ENCODE assay signal across 20 cellular contexts in the genomic region with DNA sequence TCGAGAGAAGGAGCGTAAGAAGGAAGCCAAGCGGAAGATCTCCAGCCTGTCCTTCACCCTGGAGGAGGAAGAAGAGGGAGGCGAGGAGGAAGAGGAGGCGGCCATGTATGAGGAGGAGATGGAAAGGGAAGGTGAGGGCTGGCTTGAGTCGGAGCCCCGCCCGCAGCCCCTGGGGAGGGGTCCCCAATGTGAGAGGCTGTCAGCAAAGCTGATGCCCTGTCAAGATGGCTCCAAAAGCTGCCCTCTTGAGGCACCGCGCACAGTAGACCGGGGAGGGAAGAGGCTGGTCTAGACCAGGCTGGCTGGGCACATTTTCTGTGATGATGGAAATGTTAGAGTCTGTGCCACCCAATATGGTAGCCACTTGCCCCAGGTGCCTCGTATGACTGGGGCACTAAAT. TPM values are rescaled to one million over a fixed set of nuclear protein-coding genes. Genes with fewer than 3 reads are reported as not detected.
A peak's percentile ranks its signal among the peaks of the same experiment; 100 is the strongest.
DNase-seq lines count a peak whose midpoint lies in the region; ATAC-seq and TF ChIP-seq lines count a peak whose summit lies in the region.
"Had no signal": no experiment of that assay in that cellular context is flagged by ENCODE, and none has a peak within 500 bp of the region (broad histone marks: within the 10 kb centered on the region; RNA-seq: fewer than 3 reads in every experiment).

No MANE protein-coding gene starts in this region.

- no peak for TF ChIP-seq POLR2A in esophagus muscularis mucosa (IDR thresholded peaks at IDR 0.05; ENCODE audit: low read depth)

- no peak for TF ChIP-seq EP300 in esophagus muscularis mucosa (IDR thresholded peaks at IDR 0.05)

- 86% methylated on average over 12 of the region's 12 CpGs for WGBS in esophagus muscularis mucosa

- no peak overlapping the region for H3K4me3 ChIP-seq in esophagus muscularis mucosa
- H3K4me3 ChIP-seq: A549, GM12878 had no signal

- H3K9me3 Mint-ChIP-seq in activated T-cell treated with anti-CD3 and anti-CD28 coated beads, Interleukin-2, amount 50 U/mL, for 4 hours = no peaks in the 10 kb centered on the region
- no peaks in the 10 kb centered on the region for H3K9me3 Mint-ChIP-seq in activated T-helper 1 cell treated with anti-CD3 and anti-CD28 coated beads, Interleukin-12 subunit alpha, Interleukin-12 subunit beta, Interleukin-2, Interleukin-4 antibody, amounts not matched to agents 30 ng/mL and 10 ng/mL and 1 ng/mL, durations not matched to agents 14 hours and 24 hours and 36 hours
- H3K9me3 Mint-ChIP-seq in glutamatergic neuron (ENCODE audit: unreplicated experiment) = no peaks in the 10 kb centered on the region
- H3K9me3 Mint-ChIP-seq: HFFc6 had no signal

- no peaks in the 10 kb centered on the region for H3K9me3 ChIP-seq in esophagus muscularis mucosa
- H3K9me3 ChIP-seq: A549, BE2C had no signal

- H3K27me3 ChIP-seq in esophagus muscularis mucosa = no peaks in the 10 kb centered on the region
- H3K27me3 ChIP-seq: BE2C had no signal

- H3K4me1 ChIP-seq in esophagus muscularis mucosa = peaks cover 12 to 28% (median 26%) of the 10 kb centered on the region in 4 donors
- H3K4me1 ChIP-seq: BE2C had no signal

- H3K4me1 Mint-ChIP-seq in activated T-cell treated with anti-CD3 and anti-CD28 coated beads, Interleukin-2, amount 50 U/mL, for 4 hours (ENCODE audit: low read depth) = peaks cover 10% of the 10 kb centered on the region
- H3K4me1 Mint-ChIP-seq in activated T-helper 1 cell treated with anti-CD3 and anti-CD28 coated beads, Interleukin-12 subunit alpha, Interleukin-12 subunit beta, Interleukin-2, Interleukin-4 antibody, amounts not matched to agents 30 ng/mL and 10 ng/mL and 1 ng/mL, durations not matched to agents 14 hours and 24 hours and 36 hours (ENCODE audit: low read depth) = no peaks in the 10 kb centered on the region
- no peaks in the 10 kb centered on the region for H3K4me1 Mint-ChIP-seq in glutamatergic neuron (ENCODE audit: low read depth, unreplicated experiment)

- peaks cover 7% of the 10 kb centered on the region for H3K36me3 Mint-ChIP-seq in activated T-cell treated with anti-CD3 and anti-CD28 coated beads, Interleukin-2, amount 50 U/mL, for 4 hours (ENCODE audit: insufficient read depth)
- H3K36me3 Mint-ChIP-seq in activated T-helper 1 cell treated with anti-CD3 and anti-CD28 coated beads, Interleukin-12 subunit alpha, Interleukin-12 subunit beta, Interleukin-2, Interleukin-4 antibody, amounts not matched to agents 30 ng/mL and 10 ng/mL and 1 ng/mL, durations not matched to agents 14 hours and 24 hours and 36 hours (ENCODE audit: low read depth) = peaks cover 11% of the 10 kb centered on the region
- no peaks in the 10 kb centered on the region for H3K36me3 Mint-ChIP-seq in glutamatergic neuron (ENCODE audit: unreplicated experiment)

- H3K27ac ChIP-seq in esophagus muscularis mucosa (replicated peaks in 1 of 4) = no peak overlapping the region
- H3K27ac ChIP-seq: A549 had no signal

- H3K27ac Mint-ChIP-seq in activated T-helper 1 cell treated with anti-CD3 and anti-CD28 coated beads, Interleukin-12 subunit alpha, Interleukin-12 subunit beta, Interleukin-2, Interleukin-4 antibody, amounts not matched to agents 30 ng/mL and 10 ng/mL and 1 ng/mL, durations not matched to agents 14 hours and 24 hours and 36 hours = no peak overlapping the region
- no peak overlapping the region for H3K27ac Mint-ChIP-seq in glutamatergic neuron (ENCODE audit: unreplicated experiment)
- H3K27ac Mint-ChIP-seq: H9 had no signal

- DNase-seq in activated T-cell treated with anti-CD3 and anti-CD28 coated beads, Interleukin-2, amount 50 U/mL, for 4 hours = no peak
- no peak for DNase-seq in activated T-cell treated with anti-CD3 and anti-CD28 coated beads, Interleukin-2, amount 50 U/mL, for 1 hour
- no peak for DNase-seq in activated T-helper 1 cell treated with anti-CD3 and anti-CD28 coated beads, Interleukin-12 subunit alpha, Interleukin-12 subunit beta, Interleukin-2, Interleukin-4 antibody, amounts not matched to agents 30 ng/mL and 10 ng/mL and 1 ng/mL, durations not matched to agents 14 hours and 24 hours and 36 hours (ENCODE audit: low spot score)
- DNase-seq in glutamatergic neuron = no peak
- no peak for DNase-seq in esophagus muscularis mucosa (ENCODE audit: extremely low spot score)
- no peak for DNase-seq in NCI-H1436 treated with DMSO at 0.1 percent for 48 hours (lab: John Stamatoyannopoulos, UW)
- DNase-seq: BE2C, DND-41, H9, HFFc6, NCI-H1092 treated with DMSO at 0.1 percent for 48 hours, NCI-H2029 treated with DMSO at 0.1 percent for 48 hours, NCI-H2171, NCI-H345, NCI-H524, NCI-H774 had no signal

- H3K27me3 Mint-ChIP-seq in activated T-cell treated with anti-CD3 and anti-CD28 coated beads, Interleukin-2, amount 50 U/mL, for 4 hours (ENCODE audit: low read depth) = no peaks in the 10 kb centered on the region
- H3K27me3 Mint-ChIP-seq in activated T-helper 1 cell treated with anti-CD3 and anti-CD28 coated beads, Interleukin-12 subunit alpha, Interleukin-12 subunit beta, Interleukin-2, Interleukin-4 antibody, amounts not matched to agents 30 ng/mL and 10 ng/mL and 1 ng/mL, durations not matched to agents 14 hours and 24 hours and 36 hours (ENCODE audit: insufficient read depth) = no peaks in the 10 kb centered on the region
- no peaks in the 10 kb centered on the region for H3K27me3 Mint-ChIP-seq in glutamatergic neuron (ENCODE audit: unreplicated experiment)

- intact Hi-C loops in activated T-helper 1 cell treated with anti-CD3 and anti-CD28 coated beads, Interleukin-12 subunit alpha, Interleukin-12 subunit beta, Interleukin-2, Interleukin-4 antibody, amounts not matched to agents 30 ng/mL and 10 ng/mL and 1 ng/mL, durations not matched to agents 14 hours and 24 hours and 36 hours (cut with micrococcal nuclease) = no loop called here
- intact Hi-C loops in esophagus muscularis mucosa (cut with DNase I) = no loop called here

- peaks cover 23 to 65% (median 63%) of the 10 kb centered on the region in 4 donors for H3K36me3 ChIP-seq in esophagus muscularis mucosa

- TF ChIP-seq CTCF in glutamatergic neuron (IDR thresholded peaks at IDR 0.05; ENCODE audit: partially characterized antibody, unreplicated experiment) (no peak), esophagus muscularis mucosa (IDR thresholded peaks at IDR 0.05) (no peak)

- H3K4me3 Mint-ChIP-seq in activated T-cell treated with anti-CD3 and anti-CD28 coated beads, Interleukin-2, amount 50 U/mL, for 4 hours = peak overlapping the region; percentile 38
- peak overlapping the region; percentile 42 for H3K4me3 Mint-ChIP-seq in activated T-helper 1 cell treated with anti-CD3 and anti-CD28 coated beads, Interleukin-12 subunit alpha, Interleukin-12 subunit beta, Interleukin-2, Interleukin-4 antibody, amounts not matched to agents 30 ng/mL and 10 ng/mL and 1 ng/mL, durations not matched to agents 14 hours and 24 hours and 36 hours
- H3K4me3 Mint-ChIP-seq in glutamatergic neuron (ENCODE audit: unreplicated experiment) = peak overlapping the region; percentile 30
- H3K4me3 Mint-ChIP-seq: HFFc6 had no signal

- no peak for ATAC-seq in activated T-cell treated with anti-CD3 and anti-CD28 coated beads, Interleukin-2, amount 50 U/mL, for 4 hours
- ATAC-seq in GM18868 (IDR thresholded peaks at IDR 0.05; ENCODE audit: unreplicated experiment) = no peak
- ATAC-seq: A549, GM12878, Panc1 had no signal

RNA-seq across cellular contexts. Expression of a gene that starts 2.5 kb away (rescaled TPM):
- 10 to 100 TPM; 60.2 to 61.9 (median 61.6) TPM for total RNA-seq in activated T-cell treated with anti-CD3 and anti-CD28 coated beads, Interleukin-2, amount 50 U/mL, for 4 hours
- 84.9 and 95.4 TPM in 2 replicates for total RNA-seq in activated T-helper 1 cell treated with anti-CD3 and anti-CD28 coated beads, Interleukin-12 subunit alpha, Interleukin-12 subunit beta, Interleukin-2, Interleukin-4 antibody, amounts not matched to agents 30 ng/mL and 10 ng/mL and 1 ng/mL, durations not matched to agents 14 hours and 24 hours and 36 hours
- 125 TPM for total RNA-seq in glutamatergic neuron (ENCODE audit: unreplicated experiment)
- 10 to 100 TPM; 47.7 to 63.5 (median 56.7) TPM for total RNA-seq in esophagus muscularis mucosa

RNA-seq across cellular contexts. Expression of a gene that starts 9.5 kb away (rescaled TPM):
- 100 to 1,000 TPM; 107 to 126 (median 116) TPM for total RNA-seq in activated T-cell treated with anti-CD3 and anti-CD28 coated beads, Interleukin-2, amount 50 U/mL, for 4 hours
- 110 and 113 TPM in 2 replicates for total RNA-seq in activated T-helper 1 cell treated with anti-CD3 and anti-CD28 coated beads, Interleukin-12 subunit alpha, Interleukin-12 subunit beta, Interleukin-2, Interleukin-4 antibody, amounts not matched to agents 30 ng/mL and 10 ng/mL and 1 ng/mL, durations not matched to agents 14 hours and 24 hours and 36 hours
- total RNA-seq in glutamatergic neuron (ENCODE audit: unreplicated experiment) (730 TPM), esophagus muscularis mucosa (100 to 1,000 TPM; 105 to 148 (median 128) TPM)

RNA-seq across cellular contexts. Expression of a gene that starts 11.7 kb away (rescaled TPM):
- total RNA-seq in activated T-cell treated with anti-CD3 and anti-CD28 coated beads, Interleukin-2, amount 50 U/mL, for 4 hours = 10 to 100 TPM; 26.6 to 33.8 (median 27.6) TPM
- 45.4 and 61.1 TPM in 2 replicates for total RNA-seq in activated T-helper 1 cell treated with anti-CD3 and anti-CD28 coated beads, Interleukin-12 subunit alpha, Interleukin-12 subunit beta, Interleukin-2, Interleukin-4 antibody, amounts not matched to agents 30 ng/mL and 10 ng/mL and 1 ng/mL, durations not matched to agents 14 hours and 24 hours and 36 hours
- total RNA-seq in glutamatergic neuron (ENCODE audit: unreplicated experiment) (458 TPM), esophagus muscularis mucosa (10 to 100 TPM in 1 of 4 donors, 1 to 10 TPM in 3; 2.2 to 17.9 (median 4.3) TPM)

RNA-seq across cellular contexts. Expression of a gene that starts 18.0 kb away (rescaled TPM):
- 10 to 100 TPM; 33.7 to 42.2 (median 40.8) TPM for total RNA-seq in activated T-cell treated with anti-CD3 and anti-CD28 coated beads, Interleukin-2, amount 50 U/mL, for 4 hours
- 49.8 and 54.3 TPM in 2 replicates for total RNA-seq in activated T-helper 1 cell treated with anti-CD3 and anti-CD28 coated beads, Interleukin-12 subunit alpha, Interleukin-12 subunit beta, Interleukin-2, Interleukin-4 antibody, amounts not matched to agents 30 ng/mL and 10 ng/mL and 1 ng/mL, durations not matched to agents 14 hours and 24 hours and 36 hours
- total RNA-seq in glutamatergic neuron (ENCODE audit: unreplicated experiment) (133 TPM), esophagus muscularis mucosa (10 to 100 TPM; 27.4 to 67.2 (median 34.7) TPM)

RNA-seq across cellular contexts. Expression of a gene that starts 32.7 kb away (rescaled TPM):
- total RNA-seq in activated T-cell treated with anti-CD3 and anti-CD28 coated beads, Interleukin-2, amount 50 U/mL, for 4 hours = 10 to 100 TPM; 76.1 to 89.9 (median 88.1) TPM
- 60.3 and 63.2 TPM in 2 replicates for total RNA-seq in activated T-helper 1 cell treated with anti-CD3 and anti-CD28 coated beads, Interleukin-12 subunit alpha, Interleukin-12 subunit beta, Interleukin-2, Interleukin-4 antibody, amounts not matched to agents 30 ng/mL and 10 ng/mL and 1 ng/mL, durations not matched to agents 14 hours and 24 hours and 36 hours
- total RNA-seq in glutamatergic neuron (ENCODE audit: unreplicated experiment) (8.8 TPM), esophagus muscularis mucosa (10 to 100 TPM; 14.1 to 21.7 (median 16.9) TPM)
